Comparison of ENCODE assay signal across 9 cellular contexts in genomic region chr3:9779721-9780450, GRCh38. TPM values are rescaled to one million over a fixed set of nuclear protein-coding genes. Genes with fewer than 3 reads are reported as not detected.
DNase-seq lines count a peak whose midpoint lies in the region; ATAC-seq, FAIRE-seq and TF ChIP-seq lines count a peak whose summit lies in the region.
"Had no signal": no experiment of that assay in that cellular context is flagged by ENCODE, and none has a peak within 500 bp of the region (broad histone marks: within the 10 kb centered on the region; RNA-seq: fewer than 3 reads in every experiment).

No MANE protein-coding gene starts in this region.

- peak overlapping the region; percentile 49 for H3K27ac ChIP-seq in CD4-positive, alpha-beta T cell (ENCODE audit: low read depth, low read length)
- peak overlapping the region in 1 of 4 donors; percentile 33 for H3K27ac ChIP-seq in pancreas

- peak; percentile 71 for ATAC-seq in CD4-positive, alpha-beta T cell (ENCODE audit: poor library complexity)
- ATAC-seq in pancreas, result peak in 3 of 4 donors; percentile 19 to 72 (median 46)

- H3K4me1 Mint-ChIP-seq in CD4-positive, alpha-beta T cell (ENCODE audit: low read depth), result peaks cover 53% of the 10 kb centered on the region
- H3K4me1 Mint-ChIP-seq: neural crest cell had no signal

- peaks cover 28% of the 10 kb centered on the region for H3K36me3 Mint-ChIP-seq in CD4-positive, alpha-beta T cell (ENCODE audit: low read depth)

- no peaks in the 10 kb centered on the region for H3K27me3 Mint-ChIP-seq in CD4-positive, alpha-beta T cell

- H3K4me1 ChIP-seq in Loucy (ENCODE audit: insufficient read depth, low read length, poor library complexity, severe bottlenecking) (peaks cover 60% of the 10 kb centered on the region), pancreas (no peaks in the 10 kb centered on the region)

- H3K4me3 ChIP-seq in Loucy (ENCODE audit: low read length, poor library complexity, severe bottlenecking), result peak overlapping the region; percentile 61
- H3K4me3 ChIP-seq in pancreas, result no peak overlapping the region

- DNase-seq in CD4-positive, alpha-beta T cell, result peak in 1 of 10 experiments; percentile 36
- peak; percentile 61 for DNase-seq in GM20000 (ENCODE audit: low spot score)
- peak; percentile 17 for DNase-seq in activated naive CD4-positive, alpha-beta T cell treated with anti-CD3 and anti-CD28 coated beads, Interleukin-2, amount 50 U/mL, for 16 hours
- DNase-seq in pancreas, result no peak
- no peak for DNase-seq in NCI-H1694 treated with DMSO at 0.1 percent for 48 hours (lab: John Stamatoyannopoulos, UW)
- DNase-seq in cerebellar cortex (ENCODE audit: low spot score), result no peak
- no peak for DNase-seq in mesenteric fat pad (ENCODE audit: low spot score)

- no peaks in the 10 kb centered on the region for H3K9me2 ChIP-seq in Loucy (replicated peaks; ENCODE audit: low read depth, low read length)

- 84 to 90% methylated on average over 6 to 7 of the region's 7 CpGs for WGBS in pancreas, 2 donors

- POLR2A ChIA-PET in CD4-positive, alpha-beta T cell (lab: Charles Lee), result interaction anchor here (0.6 to 3.6 kb wide), 4 partner anchors 8 to 22 kb away, joined by 3 to 26 read pairs (median 5); partner anchors contain the start of genes ARPC4, CAMK1 and TADA3

- no peaks in the 10 kb centered on the region for H3K27me3 ChIP-seq in CD4-positive, alpha-beta T cell (ENCODE audit: control insufficient read depth, insufficient read depth, low read length)
- no peaks in the 10 kb centered on the region for H3K27me3 ChIP-seq in Loucy (ENCODE audit: insufficient read depth, low read length, poor library complexity, severe bottlenecking)
- no peaks in the 10 kb centered on the region for H3K27me3 ChIP-seq in pancreas

- 0 out of 2 replicates have a peak overlapping the region, but pooled peaks have one; percentile 12 for H2AFZ ChIP-seq in Loucy (ENCODE audit: low read length)

- peaks cover 3% of the 10 kb centered on the region; the same call in 1 of the 2 replicates for H3K36me3 ChIP-seq in Loucy (ENCODE audit: insufficient read depth, low read length)
- H3K36me3 ChIP-seq in pancreas, result peaks cover 0 to 18% (median 0%) of the 10 kb centered on the region in 3 donors

- CTCF ChIA-PET in CD4-positive, alpha-beta T cell (lab: Charles Lee), result interaction anchor here (1.0 kb wide), 1 partner anchor 53 kb away, joined by 4 read pairs; no protein-coding TSS in a partner anchor

- no peaks in the 10 kb centered on the region for H4K20me1 ChIP-seq in Loucy (ENCODE audit: insufficient read depth, low read length, poor library complexity, severe bottlenecking)

- H3K27ac Mint-ChIP-seq in CD4-positive, alpha-beta T cell, result peak overlapping the region; percentile 65

- H3K9me3 Mint-ChIP-seq in CD4-positive, alpha-beta T cell, result no peaks in the 10 kb centered on the region
- H3K9me3 Mint-ChIP-seq: neural crest cell had no signal

- H3K9ac ChIP-seq in Loucy (ENCODE audit: low read depth, low read length, poor library complexity, severe bottlenecking), result peak overlapping the region; percentile 75

- peak overlapping the region; percentile 38 for H3K4me3 Mint-ChIP-seq in CD4-positive, alpha-beta T cell
- H3K4me3 Mint-ChIP-seq: neural crest cell had no signal

- intact Hi-C loops in CD4-positive, alpha-beta T cell (cut with DNase I, micrococcal nuclease), result no loop called here
- intact Hi-C loops in pancreas (cut with DNase I), result no loop called here

- H3K79me2 ChIP-seq in Loucy (ENCODE audit: insufficient read depth, low read length), result peaks cover 4% of the 10 kb centered on the region; the same call in 1 of the 2 replicates

- no peak for TF ChIP-seq CTCF in CD4-positive, alpha-beta T cell (IDR thresholded peaks at IDR 0.05)
- TF ChIP-seq CTCF in GM20000 (IDR thresholded peaks at IDR 0.05; ENCODE audit: extremely low read depth, missing control alignments) (no peak), Loucy (conservative IDR thresholded peaks at IDR 0.05; ENCODE audit: low read length) (no peak), pancreas (IDR thresholded peaks at IDR 0.05) (no peak)

- H3K4me2 ChIP-seq in Loucy (ENCODE audit: low read depth, low read length, poor library complexity, severe bottlenecking), result peak overlapping the region; percentile 92

- H3F3A ChIP-seq in Loucy (ENCODE audit: low read depth), result peaks cover 13% of the 10 kb centered on the region

- no peaks in the 10 kb centered on the region for H3K9me3 ChIP-seq in CD4-positive, alpha-beta T cell (ENCODE audit: control insufficient read depth, low read length)
- H3K9me3 ChIP-seq in Loucy (ENCODE audit: insufficient read depth, low read depth, low read length) (no peaks in the 10 kb centered on the region), pancreas (no peaks in the 10 kb centered on the region)

- no peak for FAIRE-seq in pancreas (lab: Jason Lieb, UNC)

RNA-seq across cellular contexts. Expression of gene CAMK1, which starts 10.1 kb away (rescaled TPM):
- total RNA-seq in CD4-positive, alpha-beta T cell, result 1 to 10 TPM in 1 of 2 experiments, under 1 TPM in 1; 0.74 to 1.1 TPM
- total RNA-seq in pancreas, result 10 to 100 TPM in 1 of 6 donors, 1 to 10 TPM in 5; 2.0 to 12.8 (median 4.4) TPM
- polyA plus RNA-seq in pancreas, result 10 to 100 TPM; 20.5 to 23.7 TPM
- 98.6 TPM for total RNA-seq in mesenteric fat pad

RNA-seq across cellular contexts. Expression of gene TADA3, which starts 12.4 kb away (rescaled TPM):
- total RNA-seq in CD4-positive, alpha-beta T cell, result 10 to 100 TPM; 14.7 to 16.5 TPM
- total RNA-seq in pancreas (10 to 100 TPM; 13.2 to 28.0 (median 18.4) TPM), mesenteric fat pad (40.4 TPM)
- 10 to 100 TPM; 22.0 to 29.1 TPM for polyA plus RNA-seq in pancreas

RNA-seq across cellular contexts. Expression of gene ARPC4, which starts 13.0 kb away (rescaled TPM):
- 10 to 100 TPM; 88.7 to 91.3 TPM for total RNA-seq in CD4-positive, alpha-beta T cell
- total RNA-seq in pancreas, result 10 to 100 TPM; 39.5 to 72.6 (median 53.1) TPM
- 10 to 100 TPM; 35.0 to 44.7 TPM for polyA plus RNA-seq in pancreas
- total RNA-seq in mesenteric fat pad, result 151 TPM

RNA-seq across cellular contexts. Expression of gene OGG1, which starts 30.1 kb away (rescaled TPM):
- total RNA-seq in CD4-positive, alpha-beta T cell, result 1 to 10 TPM; 7.1 to 8.9 TPM
- total RNA-seq in pancreas, result 10 to 100 TPM in 1 of 6 donors, 1 to 10 TPM in 5; 5.9 to 13.9 (median 7.8) TPM
- polyA plus RNA-seq in pancreas, result 10 to 100 TPM; 11.2 to 12.7 TPM
- total RNA-seq in mesenteric fat pad, result 14.4 TPM

RNA-seq across cellular contexts. Expression of gene TTLL3, which starts 30.2 kb away (rescaled TPM):
- total RNA-seq in CD4-positive, alpha-beta T cell, result 10 to 100 TPM; 50.5 to 58.6 TPM
- total RNA-seq in pancreas, result 10 to 100 TPM in 5 of 6 donors, 1 to 10 TPM in 1; 9.2 to 30.8 (median 17.5) TPM
- polyA plus RNA-seq in pancreas, result 100 to 1,000 TPM in 1 of 2 donors, 10 to 100 TPM in 1; 77.6 to 104 TPM
- total RNA-seq in mesenteric fat pad, result 31.0 TPM

Comparison
In these comparisons a context has a peak if more than half of its experiments do, and no peak if none do; other contexts are left out.
1. DNase-seq: peak in GM20000 (single experiment) and activated naive CD4-positive, alpha-beta T cell treated with anti-CD3 and anti-CD28 coated beads, Interleukin-2, amount 50 U/mL, for 16 hours (single experiment); none in pancreas (0 of 6), NCI-H1694 treated with DMSO at 0.1 percent for 48 hours (single experiment), cerebellar cortex (single experiment) and mesenteric fat pad (single experiment).